21 cellular contexts compared by ENCODE assay signal in the genomic region with DNA sequence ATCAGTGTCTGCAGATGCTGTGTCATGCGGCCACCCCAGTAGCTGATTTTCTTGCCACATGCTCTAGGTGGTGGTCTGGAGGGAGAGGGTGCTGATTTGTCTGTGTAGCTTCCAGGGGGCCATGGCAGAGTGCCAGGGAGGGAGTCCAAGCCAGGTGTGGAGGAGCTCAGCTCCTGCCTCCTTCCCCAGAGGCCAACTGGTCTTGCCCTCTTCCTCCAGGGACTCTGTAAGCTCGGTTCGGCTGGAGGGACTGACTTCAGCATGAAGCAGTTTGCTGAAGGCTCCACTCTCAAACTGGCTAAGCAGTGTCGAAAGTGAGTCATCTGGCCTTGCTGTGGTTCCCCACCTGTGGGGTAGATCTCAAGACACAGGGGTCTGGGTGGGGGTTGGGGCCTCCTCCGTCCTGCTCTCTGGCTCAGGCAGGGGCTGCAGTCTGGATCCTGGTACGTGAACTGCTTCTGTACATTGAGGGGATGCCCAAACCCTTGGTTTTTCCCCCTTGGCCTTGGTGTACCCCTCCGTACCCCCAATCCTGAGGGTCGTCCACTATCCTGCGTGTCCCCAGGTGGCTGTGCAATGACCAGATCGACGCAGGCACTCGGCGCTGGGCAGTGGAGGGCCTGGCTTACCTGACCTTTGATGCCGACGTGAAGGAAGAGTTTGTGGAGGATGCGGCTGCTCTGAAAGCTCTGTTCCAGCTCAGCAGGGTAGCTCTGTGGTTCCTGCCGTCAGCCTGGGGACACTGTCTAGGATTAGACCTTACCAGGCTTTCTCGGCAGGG.
"Had no signal": no experiment of that assay in that cellular context is flagged by ENCODE, and none has a peak within 500 bp of the region (broad histone marks: within the 10 kb centered on the region; RNA-seq: fewer than 3 reads in every experiment).

No MANE protein-coding gene starts in this region.

- H3K4me3 ChIP-seq: lower lobe of right lung, prostate gland, right atrium auricular region, sigmoid colon, suprapubic skin, transverse colon, upper lobe of right lung, uterus had no signal

- H3K27ac ChIP-seq: lower lobe of right lung, prostate gland, right atrium auricular region, sigmoid colon, suprapubic skin, transverse colon, upper lobe of right lung, uterus had no signal

- H3K36me3 ChIP-seq: uterus had no signal

- DNase-seq: cortex of kidney; effector memory CD8-positive, alpha-beta T cell; hypothalamus; immature natural killer cell; islet precursor cell; left ventricle myocardium superior; lower lobe of right lung; naive thymus-derived CD8-positive, alpha-beta T cell; nephron progenitor cell; nucleus accumbens; sigmoid colon; stimulated activated CD4-positive, alpha-beta T cell treated with anti-CD3 and anti-CD28 coated beads, Interleukin-2, amount 100 ng/mL, for 24 hours; stimulated activated CD4-positive, alpha-beta T cell treated with anti-CD3 and anti-CD28 coated beads, Interleukin-4, amount 100 ng/mL, for 24 hours; stimulated activated naive CD8-positive, alpha-beta T cell treated with anti-CD3 and anti-CD28 coated beads, Interleukin-15, Interleukin-2, amounts not matched to agents 100 U/mL and 50 U/mL, for 24 hours; transverse colon; upper lobe of right lung; uterus had no signal

- H3K27me3 ChIP-seq: right atrium auricular region, sigmoid colon, suprapubic skin, transverse colon, upper lobe of right lung, uterus had no signal

- ATAC-seq: effector memory CD8-positive, alpha-beta T cell; left ventricle myocardium superior; lower lobe of right lung; naive thymus-derived CD8-positive, alpha-beta T cell; stimulated activated memory B cell treated with anti-CD40 and anti-IgM and Interleukin-4, amounts not matched to agents 10 μg/mL and 1 μg/mL and 100 μg/mL, for 72 hours; stimulated activated naive CD8-positive, alpha-beta T cell treated with anti-CD3 and anti-CD28 coated beads, Interleukin-15, Interleukin-2, amounts not matched to agents 100 U/mL and 50 U/mL, for 24 hours; upper lobe of right lung had no signal

- H3K9me3 ChIP-seq: lower lobe of right lung, prostate gland, right atrium auricular region, sigmoid colon, suprapubic skin, transverse colon, upper lobe of right lung, uterus had no signal

- H3K4me3 Mint-ChIP-seq: effector memory CD8-positive, alpha-beta T cell; immature natural killer cell; nephron progenitor cell; stimulated activated memory B cell treated with anti-CD40 and anti-IgM and Interleukin-4, amounts not matched to agents 10 μg/mL and 1 μg/mL and 100 μg/mL, for 72 hours had no signal

- H3K9me3 Mint-ChIP-seq: effector memory CD8-positive, alpha-beta T cell; immature natural killer cell; naive thymus-derived CD8-positive, alpha-beta T cell; nephron progenitor cell; stimulated activated memory B cell treated with anti-CD40 and anti-IgM and Interleukin-4, amounts not matched to agents 10 μg/mL and 1 μg/mL and 100 μg/mL, for 72 hours had no signal

- H3K4me1 Mint-ChIP-seq: immature natural killer cell; naive thymus-derived CD8-positive, alpha-beta T cell; nephron progenitor cell; stimulated activated memory B cell treated with anti-CD40 and anti-IgM and Interleukin-4, amounts not matched to agents 10 μg/mL and 1 μg/mL and 100 μg/mL, for 72 hours had no signal

- H3K27ac Mint-ChIP-seq: immature natural killer cell; nephron progenitor cell; stimulated activated memory B cell treated with anti-CD40 and anti-IgM and Interleukin-4, amounts not matched to agents 10 μg/mL and 1 μg/mL and 100 μg/mL, for 72 hours had no signal

- H3K4me1 ChIP-seq: lower lobe of right lung, prostate gland, right atrium auricular region, sigmoid colon, suprapubic skin, upper lobe of right lung, uterus had no signal
